19 cellular contexts compared by ENCODE assay signal in genomic region chr16:67701420-67701819, GRCh38. TPM values are rescaled to one million over a fixed set of nuclear protein-coding genes. Genes with fewer than 3 reads are reported as not detected.
A peak's percentile ranks its signal among the peaks of the same experiment; 100 is the strongest.
DNase-seq lines count a peak whose midpoint lies in the region; ATAC-seq, FAIRE-seq and TF ChIP-seq lines count a peak whose summit lies in the region.
"Had no signal": no experiment of that assay in that cellular context is flagged by ENCODE, and none has a peak within 500 bp of the region (broad histone marks: within the 10 kb centered on the region; RNA-seq: fewer than 3 reads in every experiment).

No MANE protein-coding gene starts in this region.

- H3F3A ChIP-seq in neural cell (ENCODE audit: insufficient read depth, low read length, poor library complexity, severe bottlenecking): no peaks in the 10 kb centered on the region

- FAIRE-seq in HepG2 (lab: Jason Lieb, UNC): peak; percentile 60
- FAIRE-seq in pancreas (lab: Jason Lieb, UNC): no peak
- FAIRE-seq: GM12891, GM19239 had no signal

- no peak for TF ChIP-seq POLR2A in HepG2 (IDR thresholded peaks at IDR 0.05; ENCODE audit: insufficient read depth in 1 of 2, low read depth in 2 of 2, low read length in 2 of 2)
- TF ChIP-seq POLR2A in right lobe of liver (IDR thresholded peaks at IDR 0.05): no peak

- in situ Hi-C loops in HepG2 (cut with HindIII; ENCODE audit: extremely low pct_ligation_motif_present, low pct_unique_long_range_greater_than_20kb): no loop called here

- WGBS in HepG2 (ENCODE audit: low lambda C conversion rate): 98% methylated on average over 1 of the region's 1 CpG
- 100% methylated on average over 1 of the region's 1 CpG for WGBS in right lobe of liver (ENCODE audit: insufficient coverage, low coverage, low lambda C conversion rate, missing lambda C conversion rate)
- 90 to 91% methylated on average over 1 of the region's 1 CpG for WGBS in pancreas, 2 donors

- H3K79me2 ChIP-seq in HepG2 (ENCODE audit: insufficient read depth, low read length): peaks cover 5% of the 10 kb centered on the region
- peaks cover 28% of the 10 kb centered on the region for H3K79me2 ChIP-seq in neural cell (replicated peaks; ENCODE audit: insufficient read depth, low read length)

- H3K9me3 ChIP-seq in HepG2 (ENCODE audit: low read length) (no peaks in the 10 kb centered on the region), right lobe of liver (peaks cover 0 to 3% (median 0%) of the 10 kb centered on the region in 4 donors), neural cell (ENCODE audit: low read length) (no peaks in the 10 kb centered on the region), pancreas (no peaks in the 10 kb centered on the region)

- H3K27ac ChIP-seq in HepG2 (ENCODE audit: extremely low read length, insufficient read depth, low read length): no peak overlapping the region
- H3K27ac ChIP-seq in right lobe of liver: no peak overlapping the region
- H3K27ac ChIP-seq in neural cell (ENCODE audit: low read length): no peak overlapping the region
- no peak overlapping the region for H3K27ac ChIP-seq in pancreas
- H3K27ac ChIP-seq: BLaER1 treated with 17β-estradiol and CSF1 and Interleukin-3, amounts not matched to agents 10 nM and 100 nM had no signal

- H3K36me3 ChIP-seq in HepG2 (replicated peaks in 1 of 2; ENCODE audit: control insufficient read depth in 1 of 2, insufficient read depth in 2 of 2, low read length in 2 of 2) (peaks cover 0 to 3% of the 10 kb centered on the region in 2 experiments; a peak in 3 of 5 replicates), right lobe of liver (peaks cover 0 to 5% (median 0%) of the 10 kb centered on the region in 4 donors), neural cell (ENCODE audit: insufficient read depth, low read length) (no peaks in the 10 kb centered on the region), pancreas (no peaks in the 10 kb centered on the region)

- peaks cover 13% of the 10 kb centered on the region for H3K4me1 ChIP-seq in HepG2 (ENCODE audit: insufficient read depth, low read length)
- H3K4me1 ChIP-seq in right lobe of liver: peaks cover 0 to 14% (median 5%) of the 10 kb centered on the region in 4 donors
- H3K4me1 ChIP-seq in pancreas: peaks cover 0 to 5% (median 0%) of the 10 kb centered on the region in 3 donors

- no peaks in the 10 kb centered on the region for H3K27me3 Mint-ChIP-seq in activated CD8-positive, alpha-beta T cell treated with anti-CD3 and anti-CD28 coated beads for 36 hours
- H3K27me3 Mint-ChIP-seq: CD4-positive, CD25-positive, alpha-beta regulatory T cell; IgD-negative memory B cell had no signal

- CTCF ChIA-PET in HepG2 (lab: Yijun Ruan, JAX; ENCODE audit: low intra/inter-chr PET ratio, low total read pairs): no interaction called here
- CTCF ChIA-PET in activated CD8-positive, alpha-beta T cell treated with anti-CD3 and anti-CD28 coated beads for 36 hours (lab: Charles Lee): interaction anchor here (0.7 to 1.1 kb wide), 3 partner anchors 155 to 273 kb away, joined by 3 read pairs; no protein-coding TSS in a partner anchor

- H3K4me3 ChIP-seq in HepG2 (replicated peaks in 1 of 3; ENCODE audit: insufficient read depth in 1 of 3, low read depth in 2 of 3, low read length in 3 of 3) (no peak overlapping the region), right lobe of liver (no peak overlapping the region), neural cell (ENCODE audit: low read length) (no peak overlapping the region), pancreas (no peak overlapping the region)
- H3K4me3 ChIP-seq: BLaER1 treated with 17β-estradiol and CSF1 and Interleukin-3, amounts not matched to agents 10 nM and 100 nM had no signal

- no peaks in the 10 kb centered on the region for H4K20me1 ChIP-seq in HepG2 (ENCODE audit: insufficient read depth, low read length)
- H4K20me1 ChIP-seq in neural cell (ENCODE audit: insufficient read depth): peaks cover 12% of the 10 kb centered on the region

- peaks cover 13% of the 10 kb centered on the region for H3K4me1 Mint-ChIP-seq in activated CD8-positive, alpha-beta T cell treated with anti-CD3 and anti-CD28 coated beads for 36 hours (ENCODE audit: low read depth)

- POLR2A ChIA-PET in HepG2 (lab: Yijun Ruan, JAX): interaction anchor here (0.9 kb wide), 1 partner anchor 18 kb away, joined by 3 read pairs; the partner anchor contains the start of gene GFOD2
- POLR2A ChIA-PET in activated CD8-positive, alpha-beta T cell treated with anti-CD3 and anti-CD28 coated beads for 36 hours (lab: Charles Lee): no interaction called here

- TF ChIP-seq RAD21 in HepG2 (CRISPR knock-in tag; IDR thresholded peaks at IDR 0.05): no peak
- TF ChIP-seq RAD21 in neural cell (conservative IDR thresholded peaks at IDR 0.05): no peak

- BruUV-seq in HepG2 (replicated peaks; lab: Mats Ljungman, UMichigan): no TSS peak

- no peaks in the 10 kb centered on the region for H3K9me2 ChIP-seq in neural cell (ENCODE audit: insufficient read depth, low read length)

- H3K27me3 ChIP-seq in HepG2 (ENCODE audit: control insufficient read depth in 1 of 2, insufficient read depth in 2 of 2, low read length in 2 of 2) (no peaks in the 10 kb centered on the region), right lobe of liver (no peaks in the 10 kb centered on the region), neural cell (ENCODE audit: insufficient read depth, low read depth, low read length) (no peaks in the 10 kb centered on the region), pancreas (no peaks in the 10 kb centered on the region)
- H3K27me3 ChIP-seq: BLaER1 treated with 17β-estradiol and CSF1 and Interleukin-3, amounts not matched to agents 10 nM and 100 nM had no signal

- ATAC-seq in HepG2: no peak
- no peak for ATAC-seq in right lobe of liver
- no peak for ATAC-seq in activated CD8-positive, alpha-beta T cell treated with anti-CD3 and anti-CD28 coated beads for 36 hours
- ATAC-seq in pancreas: no peak

- no peaks in the 10 kb centered on the region for H3K9me3 Mint-ChIP-seq in activated CD8-positive, alpha-beta T cell treated with anti-CD3 and anti-CD28 coated beads for 36 hours
- H3K9me3 Mint-ChIP-seq: CD4-positive, CD25-positive, alpha-beta regulatory T cell had no signal

- H3K27ac Mint-ChIP-seq in activated CD8-positive, alpha-beta T cell treated with anti-CD3 and anti-CD28 coated beads for 36 hours: peak overlapping the region; percentile 51
- H3K27ac Mint-ChIP-seq: IgD-negative memory B cell had no signal

- H3K36me3 Mint-ChIP-seq in activated CD8-positive, alpha-beta T cell treated with anti-CD3 and anti-CD28 coated beads for 36 hours (ENCODE audit: low read depth): peaks cover 4% of the 10 kb centered on the region
- H3K36me3 Mint-ChIP-seq: IgD-negative memory B cell had no signal

- no peak for TF ChIP-seq EP300 in HepG2 (IDR thresholded peaks at IDR 0.05; ENCODE audit: low read depth in 2 of 2, low read length in 2 of 2)
- no peak for TF ChIP-seq EP300 in HepG2 (CRISPR knock-in tag; IDR thresholded peaks at IDR 0.05; ENCODE audit: borderline replicate concordance)
- TF ChIP-seq EP300 in neural cell (conservative IDR thresholded peaks at IDR 0.05; ENCODE audit: poor library complexity, severe bottlenecking): peak; percentile 74

- H3K4me2 ChIP-seq in HepG2 (ENCODE audit: low read depth, low read length) (no peak overlapping the region), neural cell (ENCODE audit: low read length) (no peak overlapping the region)
- H3K4me2 ChIP-seq: BLaER1 treated with 17β-estradiol and CSF1 and Interleukin-3, amounts not matched to agents 10 nM and 100 nM had no signal

- intact Hi-C loops in HepG2 (cut with micrococcal nuclease; ENCODE audit: unreplicated experiment): no loop called here
- intact Hi-C loops in right lobe of liver (cut with DNase I): no loop called here
- intact Hi-C loops in activated CD8-positive, alpha-beta T cell treated with anti-CD3 and anti-CD28 coated beads for 36 hours (cut with micrococcal nuclease): no loop called here
- intact Hi-C loops in pancreas (cut with DNase I): no loop called here

- DNase-seq in HepG2 (ENCODE audit: low spot score): no peak
- no peak for DNase-seq in right lobe of liver
- no peak for DNase-seq in activated CD8-positive, alpha-beta T cell treated with anti-CD3 and anti-CD28 coated beads for 36 hours
- no peak for DNase-seq in stimulated activated naive CD4-positive, alpha-beta T cell treated with Interleukin-2 at 50 U/mL for 16 hours (lab: John Stamatoyannopoulos, UW)
- no peak for DNase-seq in cerebellum (ENCODE audit: low spot score)
- no peak for DNase-seq in pancreas
- DNase-seq: 8988T; ACHN; Calu3; CD4-positive, CD25-positive, alpha-beta regulatory T cell; DMS 273 treated with DMSO at 0.1 percent for 48 hours; GOT3; H9 had no signal

- no peak for TF ChIP-seq CTCF in HepG2 (CRISPR knock-in tag; IDR thresholded peaks at IDR 0.05)
- TF ChIP-seq CTCF in right lobe of liver (IDR thresholded peaks at IDR 0.05): no peak
- TF ChIP-seq CTCF in activated CD8-positive, alpha-beta T cell treated with anti-CD3 and anti-CD28 coated beads for 36 hours (IDR thresholded peaks at IDR 0.05): no peak
- TF ChIP-seq CTCF in neural cell (IDR thresholded peaks at IDR 0.05; ENCODE audit: poor library complexity, severe bottlenecking): no peak
- no peak for TF ChIP-seq CTCF in pancreas (IDR thresholded peaks at IDR 0.05)

- no peak overlapping the region for H3K9ac ChIP-seq in HepG2 (ENCODE audit: insufficient read depth, low read depth, low read length)
- H3K9ac ChIP-seq in neural cell (ENCODE audit: low read length): no peak overlapping the region
- H3K9ac ChIP-seq: BLaER1 treated with 17β-estradiol and CSF1 and Interleukin-3, amounts not matched to agents 10 nM and 100 nM had no signal

- H2AFZ ChIP-seq in HepG2 (ENCODE audit: low read length) (no peak overlapping the region), neural cell (ENCODE audit: low read depth, low read length) (no peak overlapping the region)

- no peak overlapping the region for H3K4me3 Mint-ChIP-seq in activated CD8-positive, alpha-beta T cell treated with anti-CD3 and anti-CD28 coated beads for 36 hours
- H3K4me3 Mint-ChIP-seq: CD4-positive, CD25-positive, alpha-beta regulatory T cell; H9; IgD-negative memory B cell had no signal

RNA-seq across cellular contexts. Expression of gene GFOD2, which starts 17.7 kb away (rescaled TPM):
- total RNA-seq in HepG2 (2016; rRNA removed; fragmentation: Illumina TruSeq; extraction: Trizol): 17.2 and 17.6 TPM in 2 replicates
- total RNA-seq in HepG2 (2016; cell fraction: cytosol; rRNA removed; fragmentation: Illumina TruSeq; extraction: Trizol; ENCODE audit: low read depth): 5.6 and 6.5 TPM in 2 replicates
- 15.5 and 19.1 TPM in 2 replicates for total RNA-seq in HepG2 (2016; cell fraction: insoluble cytoplasmic fraction; rRNA removed; fragmentation: Illumina TruSeq; extraction: Trizol)
- 13.6 and 15.8 TPM in 2 replicates for total RNA-seq in HepG2 (2016; cell fraction: membrane; rRNA removed; fragmentation: Illumina TruSeq; extraction: Trizol)
- total RNA-seq in HepG2 (2016; cell fraction: nucleus; rRNA removed; fragmentation: Illumina TruSeq; extraction: Trizol): 9.0 and 12.8 TPM in 2 replicates
- 11.1 and 12.8 TPM in 2 replicates for polyA plus RNA-seq in HepG2 (2011; rRNA removed)
- polyA plus RNA-seq in HepG2 (2011; cell fraction: cytosol; rRNA removed): 11.1 and 12.3 TPM in 2 replicates
- 8.1 and 9.3 TPM in 2 replicates for polyA plus RNA-seq in HepG2 (2011; cell fraction: nucleus; rRNA removed)
- polyA plus RNA-seq in HepG2 (2012): 7.0 and 7.9 TPM in 2 replicates
- polyA plus RNA-seq in HepG2 (2016; cell fraction: cytosol; fragmentation: Illumina TruSeq; extraction: Trizol; ENCODE audit: low read depth): 2.9 and 5.2 TPM in 2 replicates
- polyA plus RNA-seq in HepG2 (2016; cell fraction: insoluble cytoplasmic fraction; fragmentation: Illumina TruSeq; extraction: Trizol; ENCODE audit: low read depth): 12.7 and 14.1 TPM in 2 replicates
- polyA plus RNA-seq in HepG2 (2016; cell fraction: membrane; fragmentation: Illumina TruSeq; extraction: Trizol; ENCODE audit: low read depth): 8.7 and 9.6 TPM in 2 replicates
- polyA plus RNA-seq in HepG2 (2016; cell fraction: nucleus; fragmentation: Illumina TruSeq; extraction: Trizol; ENCODE audit: insufficient read depth, low read depth): 18.9 and 20.0 TPM in 2 replicates
- 26.4 and 27.3 TPM in 2 replicates for polyA minus RNA-seq in HepG2 (2011; rRNA and poly(A)+ RNA removed; ENCODE audit: low replicate concordance)
- 6.1 and 9.6 TPM in 2 replicates for polyA minus RNA-seq in HepG2 (2011; cell fraction: cytosol; rRNA and poly(A)+ RNA removed)
- polyA minus RNA-seq in HepG2 (2011; cell fraction: nucleus; rRNA and poly(A)+ RNA removed): 8.1 and 8.8 TPM in 2 replicates
- total RNA-seq in right lobe of liver: 10 to 100 TPM; 19.7 to 39.7 (median 24.6) TPM
- total RNA-seq in activated CD8-positive, alpha-beta T cell treated with anti-CD3 and anti-CD28 coated beads for 36 hours: 10 to 100 TPM; 11.6 to 14.1 TPM
- 88.4 and 106 TPM in 2 replicates for polyA plus RNA-seq in neural cell
- polyA minus RNA-seq in neural cell: 92.8 and 104 TPM in 2 replicates
- 49.3 TPM for total RNA-seq in cerebellum
- total RNA-seq in pancreas: 10 to 100 TPM in 2 of 6 donors, 1 to 10 TPM in 4; 6.4 to 12.9 (median 8.8) TPM
- 10 to 100 TPM; 10.0 to 17.2 TPM for polyA plus RNA-seq in pancreas

RNA-seq across cellular contexts. Expression of gene C16orf86, which starts 34.8 kb away (rescaled TPM):
- 1.7 and 3.1 TPM in 2 replicates for total RNA-seq in HepG2 (2016; rRNA removed; fragmentation: Illumina TruSeq; extraction: Trizol)
- total RNA-seq in HepG2 (2016; cell fraction: cytosol; rRNA removed; fragmentation: Illumina TruSeq; extraction: Trizol; ENCODE audit: low read depth): 1.9 and 2.8 TPM in 2 replicates
- total RNA-seq in HepG2 (2016; cell fraction: insoluble cytoplasmic fraction; rRNA removed; fragmentation: Illumina TruSeq; extraction: Trizol): 2.1 and 4.2 TPM in 2 replicates
- total RNA-seq in HepG2 (2016; cell fraction: membrane; rRNA removed; fragmentation: Illumina TruSeq; extraction: Trizol): 2.2 and 3.5 TPM in 2 replicates
- total RNA-seq in HepG2 (2016; cell fraction: nucleus; rRNA removed; fragmentation: Illumina TruSeq; extraction: Trizol): 1.9 and 4.3 TPM in 2 replicates
- polyA plus RNA-seq in HepG2 (2011; rRNA removed): 1.5 and 2.0 TPM in 2 replicates
- 1.8 and 2.8 TPM in 2 replicates for polyA plus RNA-seq in HepG2 (2011; cell fraction: cytosol; rRNA removed)
- polyA plus RNA-seq in HepG2 (2011; cell fraction: nucleus; rRNA removed): 7.9 and 8.0 TPM in 2 replicates
- polyA plus RNA-seq in HepG2 (2012): 1.3 and 1.7 TPM in 2 replicates
- 1.6 and 2.1 TPM in 2 replicates for polyA plus RNA-seq in HepG2 (2016; cell fraction: cytosol; fragmentation: Illumina TruSeq; extraction: Trizol; ENCODE audit: low read depth)
- polyA plus RNA-seq in HepG2 (2016; cell fraction: insoluble cytoplasmic fraction; fragmentation: Illumina TruSeq; extraction: Trizol; ENCODE audit: low read depth): 2.2 and 3.1 TPM in 2 replicates
- polyA plus RNA-seq in HepG2 (2016; cell fraction: membrane; fragmentation: Illumina TruSeq; extraction: Trizol; ENCODE audit: low read depth): 2.3 and 2.5 TPM in 2 replicates
- 5.2 and 6.4 TPM in 2 replicates for polyA plus RNA-seq in HepG2 (2016; cell fraction: nucleus; fragmentation: Illumina TruSeq; extraction: Trizol; ENCODE audit: insufficient read depth, low read depth)
- 0.12 and 1.3 TPM in 2 replicates for polyA minus RNA-seq in HepG2 (2011; rRNA and poly(A)+ RNA removed; ENCODE audit: low replicate concordance)
- polyA minus RNA-seq in HepG2 (2011; cell fraction: cytosol; rRNA and poly(A)+ RNA removed): 0.53 and 0.79 TPM in 2 replicates
- polyA minus RNA-seq in HepG2 (2011; cell fraction: nucleus; rRNA and poly(A)+ RNA removed): 0.62 and 0.64 TPM in 2 replicates
- 1 to 10 TPM; 1.4 to 4.3 (median 2.5) TPM for total RNA-seq in right lobe of liver
- total RNA-seq in activated CD8-positive, alpha-beta T cell treated with anti-CD3 and anti-CD28 coated beads for 36 hours: 1 to 10 TPM; 2.8 to 4.7 TPM
- polyA plus RNA-seq in neural cell: 1.4 and 2.4 TPM in 2 replicates
- 0.49 and 2.1 TPM in 2 replicates for polyA minus RNA-seq in neural cell
- total RNA-seq in cerebellum: 1.4 TPM
- total RNA-seq in pancreas: 1 to 10 TPM; 1.4 to 4.1 (median 2.4) TPM
- 1 to 10 TPM; 5.7 to 7.6 TPM for polyA plus RNA-seq in pancreas
- total RNA-seq: Daoy had no signal

RNA-seq across cellular contexts. Expression of gene ENKD1, which starts 34.9 kb away (rescaled TPM):
- total RNA-seq in HepG2 (2016; rRNA removed; fragmentation: Illumina TruSeq; extraction: Trizol) (20.8 and 21.4 TPM in 2 replicates), right lobe of liver (1 to 10 TPM; 4.4 to 8.9 (median 7.3) TPM), cerebellum (10.1 TPM), pancreas (10 to 100 TPM; 24.3 to 60.1 (median 44.2) TPM)
- 10.8 and 12.4 TPM in 2 replicates for total RNA-seq in HepG2 (2016; cell fraction: cytosol; rRNA removed; fragmentation: Illumina TruSeq; extraction: Trizol; ENCODE audit: low read depth)
- 17.9 and 24.2 TPM in 2 replicates for total RNA-seq in HepG2 (2016; cell fraction: insoluble cytoplasmic fraction; rRNA removed; fragmentation: Illumina TruSeq; extraction: Trizol)
- 17.6 and 19.5 TPM in 2 replicates for total RNA-seq in HepG2 (2016; cell fraction: membrane; rRNA removed; fragmentation: Illumina TruSeq; extraction: Trizol)
- total RNA-seq in HepG2 (2016; cell fraction: nucleus; rRNA removed; fragmentation: Illumina TruSeq; extraction: Trizol): 13.8 and 15.4 TPM in 2 replicates
- polyA plus RNA-seq in HepG2 (2011; rRNA removed) (10.8 and 12.2 TPM in 2 replicates), neural cell (29.9 and 36.6 TPM in 2 replicates), pancreas (100 to 1,000 TPM; 150 to 171 TPM)
- 6.0 and 11.2 TPM in 2 replicates for polyA plus RNA-seq in HepG2 (2011; cell fraction: cytosol; rRNA removed)
- 29.2 and 37.2 TPM in 2 replicates for polyA plus RNA-seq in HepG2 (2011; cell fraction: nucleus; rRNA removed)
- 9.4 and 12.3 TPM in 2 replicates for polyA plus RNA-seq in HepG2 (2012)
- polyA plus RNA-seq in HepG2 (2016; cell fraction: cytosol; fragmentation: Illumina TruSeq; extraction: Trizol; ENCODE audit: low read depth): 11.8 and 13.2 TPM in 2 replicates
- polyA plus RNA-seq in HepG2 (2016; cell fraction: insoluble cytoplasmic fraction; fragmentation: Illumina TruSeq; extraction: Trizol; ENCODE audit: low read depth): 18.0 and 18.5 TPM in 2 replicates
- 9.5 and 15.3 TPM in 2 replicates for polyA plus RNA-seq in HepG2 (2016; cell fraction: membrane; fragmentation: Illumina TruSeq; extraction: Trizol; ENCODE audit: low read depth)
- polyA plus RNA-seq in HepG2 (2016; cell fraction: nucleus; fragmentation: Illumina TruSeq; extraction: Trizol; ENCODE audit: insufficient read depth, low read depth): 33.6 and 35.0 TPM in 2 replicates
- 6.6 and 7.1 TPM in 2 replicates for polyA minus RNA-seq in HepG2 (2011; rRNA and poly(A)+ RNA removed; ENCODE audit: low replicate concordance)
- 4.5 and 7.8 TPM in 2 replicates for polyA minus RNA-seq in HepG2 (2011; cell fraction: cytosol; rRNA and poly(A)+ RNA removed)
- polyA minus RNA-seq in HepG2 (2011; cell fraction: nucleus; rRNA and poly(A)+ RNA removed): 3.6 and 3.9 TPM in 2 replicates
- total RNA-seq in activated CD8-positive, alpha-beta T cell treated with anti-CD3 and anti-CD28 coated beads for 36 hours: 1 to 10 TPM; 8.4 to 8.9 TPM
- 10.2 and 10.5 TPM in 2 replicates for polyA minus RNA-seq in neural cell

RNA-seq across cellular contexts. Expression of gene PARD6A, which starts 40.7 kb away (rescaled TPM):
- total RNA-seq in HepG2 (2016; rRNA removed; fragmentation: Illumina TruSeq; extraction: Trizol) (3.0 and 4.3 TPM in 2 replicates), right lobe of liver (1 to 10 TPM; 1.3 to 4.8 (median 2.6) TPM), cerebellum (8.6 TPM), pancreas (10 to 100 TPM in 4 of 6 donors, 1 to 10 TPM in 2; 8.6 to 18.2 (median 15.7) TPM)
- total RNA-seq in HepG2 (2016; cell fraction: cytosol; rRNA removed; fragmentation: Illumina TruSeq; extraction: Trizol; ENCODE audit: low read depth): 22.8 and 24.1 TPM in 2 replicates
- total RNA-seq in HepG2 (2016; cell fraction: insoluble cytoplasmic fraction; rRNA removed; fragmentation: Illumina TruSeq; extraction: Trizol): 2.5 and 4.0 TPM in 2 replicates
- 18.3 and 19.1 TPM in 2 replicates for total RNA-seq in HepG2 (2016; cell fraction: membrane; rRNA removed; fragmentation: Illumina TruSeq; extraction: Trizol)
- total RNA-seq in HepG2 (2016; cell fraction: nucleus; rRNA removed; fragmentation: Illumina TruSeq; extraction: Trizol): 1.6 and 2.2 TPM in 2 replicates
- polyA plus RNA-seq in HepG2 (2011; rRNA removed) (3.5 and 3.6 TPM in 2 replicates), neural cell (34.2 and 34.8 TPM in 2 replicates), pancreas (10 to 100 TPM; 11.6 to 14.3 TPM)
- 4.3 and 6.9 TPM in 2 replicates for polyA plus RNA-seq in HepG2 (2011; cell fraction: cytosol; rRNA removed)
- 2.8 and 3.0 TPM in 2 replicates for polyA plus RNA-seq in HepG2 (2011; cell fraction: nucleus; rRNA removed)
- polyA plus RNA-seq in HepG2 (2012): 1.3 and 2.2 TPM in 2 replicates
- polyA plus RNA-seq in HepG2 (2016; cell fraction: cytosol; fragmentation: Illumina TruSeq; extraction: Trizol; ENCODE audit: low read depth): 26.8 and 27.5 TPM in 2 replicates
- 2.2 and 3.0 TPM in 2 replicates for polyA plus RNA-seq in HepG2 (2016; cell fraction: insoluble cytoplasmic fraction; fragmentation: Illumina TruSeq; extraction: Trizol; ENCODE audit: low read depth)
- polyA plus RNA-seq in HepG2 (2016; cell fraction: membrane; fragmentation: Illumina TruSeq; extraction: Trizol; ENCODE audit: low read depth): 17.4 and 17.7 TPM in 2 replicates
- 1.5 and 2.9 TPM in 2 replicates for polyA plus RNA-seq in HepG2 (2016; cell fraction: nucleus; fragmentation: Illumina TruSeq; extraction: Trizol; ENCODE audit: insufficient read depth, low read depth)
- 2.8 and 3.8 TPM in 2 replicates for polyA minus RNA-seq in HepG2 (2011; rRNA and poly(A)+ RNA removed; ENCODE audit: low replicate concordance)
- polyA minus RNA-seq in HepG2 (2011; cell fraction: cytosol; rRNA and poly(A)+ RNA removed): 0.79 and 2.1 TPM in 2 replicates
- 0.50 and 0.77 TPM in 2 replicates for polyA minus RNA-seq in HepG2 (2011; cell fraction: nucleus; rRNA and poly(A)+ RNA removed)
- total RNA-seq in activated CD8-positive, alpha-beta T cell treated with anti-CD3 and anti-CD28 coated beads for 36 hours: 1 to 10 TPM; 6.3 to 7.2 TPM
- 19.1 and 19.2 TPM in 2 replicates for polyA minus RNA-seq in neural cell

RNA-seq across cellular contexts. Expression of gene ACD, which starts 41.4 kb away (rescaled TPM):
- total RNA-seq in HepG2 (2016; rRNA removed; fragmentation: Illumina TruSeq; extraction: Trizol) (26.1 and 32.6 TPM in 2 replicates), right lobe of liver (1 to 10 TPM; 4.0 to 8.2 (median 5.9) TPM), cerebellum (17.7 TPM), pancreas (10 to 100 TPM in 2 of 6 donors, 1 to 10 TPM in 4; 6.6 to 10.8 (median 9.7) TPM)
- 11.9 and 12.4 TPM in 2 replicates for total RNA-seq in HepG2 (2016; cell fraction: cytosol; rRNA removed; fragmentation: Illumina TruSeq; extraction: Trizol; ENCODE audit: low read depth)
- total RNA-seq in HepG2 (2016; cell fraction: insoluble cytoplasmic fraction; rRNA removed; fragmentation: Illumina TruSeq; extraction: Trizol): 22.4 and 31.8 TPM in 2 replicates
- total RNA-seq in HepG2 (2016; cell fraction: membrane; rRNA removed; fragmentation: Illumina TruSeq; extraction: Trizol): 20.9 and 24.1 TPM in 2 replicates
- total RNA-seq in HepG2 (2016; cell fraction: nucleus; rRNA removed; fragmentation: Illumina TruSeq; extraction: Trizol): 18.3 and 24.0 TPM in 2 replicates
- polyA plus RNA-seq in HepG2 (2011; rRNA removed) (37.1 and 38.3 TPM in 2 replicates), neural cell (98.6 and 108 TPM in 2 replicates), pancreas (10 to 100 TPM; 16.9 to 29.0 TPM)
- polyA plus RNA-seq in HepG2 (2011; cell fraction: cytosol; rRNA removed): 15.3 and 28.8 TPM in 2 replicates
- polyA plus RNA-seq in HepG2 (2011; cell fraction: nucleus; rRNA removed): 82.8 and 84.5 TPM in 2 replicates
- polyA plus RNA-seq in HepG2 (2012): 28.9 and 29.0 TPM in 2 replicates
- 18.7 and 21.0 TPM in 2 replicates for polyA plus RNA-seq in HepG2 (2016; cell fraction: cytosol; fragmentation: Illumina TruSeq; extraction: Trizol; ENCODE audit: low read depth)
- polyA plus RNA-seq in HepG2 (2016; cell fraction: insoluble cytoplasmic fraction; fragmentation: Illumina TruSeq; extraction: Trizol; ENCODE audit: low read depth): 30.7 and 42.2 TPM in 2 replicates
- polyA plus RNA-seq in HepG2 (2016; cell fraction: membrane; fragmentation: Illumina TruSeq; extraction: Trizol; ENCODE audit: low read depth): 29.3 and 29.6 TPM in 2 replicates
- 42.9 and 46.5 TPM in 2 replicates for polyA plus RNA-seq in HepG2 (2016; cell fraction: nucleus; fragmentation: Illumina TruSeq; extraction: Trizol; ENCODE audit: insufficient read depth, low read depth)
- polyA minus RNA-seq in HepG2 (2011; rRNA and poly(A)+ RNA removed; ENCODE audit: low replicate concordance): 39.4 and 41.0 TPM in 2 replicates
- 18.9 and 21.7 TPM in 2 replicates for polyA minus RNA-seq in HepG2 (2011; cell fraction: cytosol; rRNA and poly(A)+ RNA removed)
- polyA minus RNA-seq in HepG2 (2011; cell fraction: nucleus; rRNA and poly(A)+ RNA removed): 18.6 and 22.8 TPM in 2 replicates
- 10 to 100 TPM; 50.8 to 53.7 TPM for total RNA-seq in activated CD8-positive, alpha-beta T cell treated with anti-CD3 and anti-CD28 coated beads for 36 hours
- 34.4 and 41.4 TPM in 2 replicates for polyA minus RNA-seq in neural cell
